ENCODE assay signal across 21 cellular contexts in the genomic region with DNA sequence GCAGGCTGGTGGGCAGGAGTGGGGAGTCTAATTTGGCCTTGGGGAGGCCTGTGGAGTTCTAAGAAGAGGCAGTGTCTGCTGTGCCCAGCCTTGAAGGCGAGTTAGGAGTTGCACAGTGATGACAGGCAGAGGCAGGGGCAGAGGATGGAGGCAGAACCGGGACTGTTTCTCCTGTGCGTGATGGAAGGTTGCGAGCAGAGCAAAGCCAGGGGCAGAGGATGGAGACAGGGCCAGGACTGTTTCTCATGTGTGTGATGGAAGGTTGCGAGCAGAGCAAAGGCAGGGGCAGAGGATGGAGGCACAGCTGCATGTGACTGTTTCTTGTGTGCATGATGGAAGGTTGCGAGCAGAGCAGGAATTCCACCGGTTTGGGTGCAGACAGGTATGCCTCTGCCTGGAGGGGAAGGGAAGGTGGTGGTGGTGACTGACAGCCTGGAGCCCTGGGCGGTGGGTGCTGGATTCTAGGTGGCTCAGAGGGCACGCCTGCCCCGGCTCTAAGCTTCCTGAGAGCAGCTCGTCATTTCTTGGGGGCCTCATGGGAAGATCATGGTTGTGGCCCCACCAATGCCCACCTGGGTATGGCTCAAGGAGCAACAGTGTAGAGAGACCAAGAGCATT. TPM values are rescaled to one million over a fixed set of nuclear protein-coding genes. Genes with fewer than 3 reads are reported as not detected.
"Had no signal": no experiment of that assay in that cellular context is flagged by ENCODE, and none has a peak within 500 bp of the region (broad histone marks: within the 10 kb centered on the region; RNA-seq: fewer than 3 reads in every experiment).

No MANE protein-coding gene starts in this region.

- DNase-seq: activated CD4-positive, alpha-beta T cell treated with anti-CD3 and anti-CD28 coated beads, Interleukin-2, amount 10 ng/mL, durations not matched to agents 7 days and 5 days; activated gamma-delta T cell; activated naive CD8-positive, alpha-beta T cell treated with anti-CD3 and anti-CD28 coated beads, Interleukin-2, amount 10 ng/mL, durations not matched to agents 7 days and 5 days; activated T-cell treated with anti-CD3 and anti-CD28 coated beads, Interleukin-2, amount 50 U/mL, for 72 hours; amygdala; body of pancreas; caudate nucleus; foreskin fibroblast; naive thymus-derived CD8-positive, alpha-beta T cell; nucleus accumbens; stimulated activated CD4-positive, alpha-beta T cell treated with anti-CD3 and anti-CD28 coated beads, Interleukin-12 subunit alpha, Interleukin-12 subunit beta, amount 100 ng/mL, for 4 hours; stimulated activated CD4-positive, alpha-beta T cell treated with anti-CD3 and anti-CD28 coated beads, Interleukin-2, amount 100 ng/mL, for 24 hours; stimulated activated naive CD4-positive, alpha-beta T cell treated with Interleukin-2 at 50 U/mL for 16 hours; substantia nigra; T-cell; T-helper 9 cell; tibial artery had no signal

- H3K36me3 ChIP-seq: right atrium auricular region, tibial artery had no signal

- H3K36me3 Mint-ChIP-seq: activated naive CD8-positive, alpha-beta T cell treated with anti-CD3 and anti-CD28 coated beads, Interleukin-2, amount 10 ng/mL, durations not matched to agents 7 days and 5 days; memory B cell; naive thymus-derived CD8-positive, alpha-beta T cell; T-cell had no signal

- H3K9me3 Mint-ChIP-seq: activated CD4-positive, alpha-beta T cell treated with anti-CD3 and anti-CD28 coated beads, Interleukin-2, amount 10 ng/mL, durations not matched to agents 7 days and 5 days; activated T-cell treated with anti-CD3 and anti-CD28 coated beads, Interleukin-2, amount 50 U/mL, for 72 hours; memory B cell; T-cell had no signal

- H3K27me3 ChIP-seq: body of pancreas, right atrium auricular region had no signal

- ATAC-seq: activated T-cell treated with anti-CD3 and anti-CD28 coated beads, Interleukin-2, amount 50 U/mL, for 72 hours; body of pancreas; left ventricle myocardium superior; naive thymus-derived CD8-positive, alpha-beta T cell; T-cell had no signal

- H3K27ac Mint-ChIP-seq: activated CD4-positive, alpha-beta T cell treated with anti-CD3 and anti-CD28 coated beads, Interleukin-2, amount 10 ng/mL, durations not matched to agents 7 days and 5 days; activated naive CD8-positive, alpha-beta T cell treated with anti-CD3 and anti-CD28 coated beads, Interleukin-2, amount 10 ng/mL, durations not matched to agents 7 days and 5 days; activated T-cell treated with anti-CD3 and anti-CD28 coated beads, Interleukin-2, amount 50 U/mL, for 72 hours; memory B cell; T-cell had no signal

- H3K9me3 ChIP-seq: body of pancreas, right atrium auricular region, tibial artery had no signal

- H3K4me3 ChIP-seq: body of pancreas, right atrium auricular region, tibial artery had no signal

- H3K27ac ChIP-seq: body of pancreas, epithelial cell of prostate, right atrium auricular region, tibial artery had no signal

- H3K4me3 Mint-ChIP-seq: activated CD4-positive, alpha-beta T cell treated with anti-CD3 and anti-CD28 coated beads, Interleukin-2, amount 10 ng/mL, durations not matched to agents 7 days and 5 days; activated naive CD8-positive, alpha-beta T cell treated with anti-CD3 and anti-CD28 coated beads, Interleukin-2, amount 10 ng/mL, durations not matched to agents 7 days and 5 days; activated T-cell treated with anti-CD3 and anti-CD28 coated beads, Interleukin-2, amount 50 U/mL, for 72 hours; memory B cell; naive thymus-derived CD8-positive, alpha-beta T cell; T-cell had no signal

- H3K4me1 ChIP-seq: body of pancreas, right atrium auricular region, tibial artery had no signal

RNA-seq across cellular contexts. Expression of a gene that starts 16.0 kb away (rescaled TPM):
- total RNA-seq: activated CD4-positive, alpha-beta T cell treated with anti-CD3 and anti-CD28 coated beads, Interleukin-2, amount 10 ng/mL, durations not matched to agents 7 days and 5 days had no signal
